Comparison of ENCODE assay signal across 2 cellular contexts in the genomic region with DNA sequence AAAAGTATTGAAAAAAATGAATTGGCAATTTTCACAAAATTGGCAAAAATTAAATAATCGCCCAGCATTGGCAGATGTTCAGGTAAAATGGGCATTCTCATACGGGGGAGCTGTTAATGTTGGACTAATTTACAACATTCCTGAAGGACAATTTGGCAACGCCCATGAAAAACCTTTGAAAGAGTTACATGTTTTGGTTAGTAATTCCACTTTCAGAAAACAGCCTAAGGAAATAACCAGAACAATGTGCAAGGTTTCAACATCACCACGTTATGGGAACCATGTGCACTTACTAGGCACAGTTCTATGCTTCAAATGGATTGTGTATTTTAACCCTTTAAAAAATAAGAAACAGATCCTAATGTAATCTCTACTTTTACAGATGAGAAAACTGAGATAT.
TF ChIP-seq lines count a peak whose summit lies in the region.

No MANE protein-coding gene starts in this region.

TF ChIP-seq in endothelial cell of umbilical vein, 7 proteins besides CTCF, POLR2A, EP300 and RAD21:
- TF ChIP-seq EZH2 (IDR thresholded peaks at IDR 0.05; ENCODE audit: borderline replicate concordance, low read depth, low read length, severe bottlenecking) (no peak), FOS (IDR thresholded peaks at IDR 0.05; ENCODE audit: borderline replicate concordance, insufficient read depth, low read length) (no peak), GATA2 (IDR thresholded peaks at IDR 0.05; ENCODE audit: insufficient read depth, insufficient read length, low read depth, low read length) (no peak)
- TF ChIP-seq, protein P1, sequence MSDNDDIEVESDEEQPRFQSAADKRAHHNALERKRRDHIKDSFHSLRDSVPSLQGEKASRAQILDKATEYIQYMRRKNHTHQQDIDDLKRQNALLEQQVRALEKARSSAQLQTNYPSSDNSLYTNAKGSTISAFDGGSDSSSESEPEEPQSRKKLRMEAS (IDR thresholded peaks at IDR 0.05; ENCODE audit: insufficient read depth, insufficient read length): no peak

TF ChIP-seq in HepG2, 621 proteins besides CTCF, POLR2A, EP300 and RAD21:
- TF ChIP-seq ZMYM2 (CRISPR knock-in tag; IDR thresholded peaks at IDR 0.05) (no peak), RCOR2 (CRISPR knock-in tag; IDR thresholded peaks at IDR 0.05) (no peak), ZSCAN22 (CRISPR knock-in tag; IDR thresholded peaks at IDR 0.05) (no peak)
